In genomic region chr5:42648036-42648435, GRCh38 we compare ENCODE assay signal across 23 cellular contexts.
"Had no signal": no experiment of that assay in that cellular context is flagged by ENCODE, and none has a peak within 500 bp of the region (broad histone marks: within the 10 kb centered on the region; RNA-seq: fewer than 3 reads in every experiment).

No MANE protein-coding gene starts in this region.

- H3K4me2 ChIP-seq: PC-9 had no signal

- H3K27me3 ChIP-seq: Peyer's patch, SJCRH30 had no signal

- FAIRE-seq: HepG2 had no signal

- ATAC-seq: HepG2, Right ventricle myocardium inferior had no signal

- H3K9me3 ChIP-seq: Peyer's patch, SJCRH30 had no signal

- H2AFZ ChIP-seq: PC-9 had no signal

- H3K4me3 ChIP-seq: PC-9, Peyer's patch, SJCRH30, SK-N-MC had no signal

- H3K27ac ChIP-seq: PC-9, Peyer's patch, SJCRH30, SK-N-MC had no signal

- DNase-seq: IMR-90, Karpas-422, KG1, MM.1S, NCI-H1092 treated with DMSO at 0.1 percent for 48 hours, NCI-H1436, NCI-H187, NCI-H2029, NCI-H2081 treated with DMSO at 0.1 percent for 48 hours, NCI-H2171, NCI-H226, NCI-H446, NCI-H510A, NCI-H524 treated with DMSO at 0.1 percent for 48 hours, NCI-H69, NCI-H774, PC-9, Peyer's patch, SHP77 treated with DMSO at 0.1 percent for 48 hours, SJCRH30 had no signal

- H3K36me3 ChIP-seq: Peyer's patch, SJCRH30 had no signal

- H3K4me1 ChIP-seq: Peyer's patch, SJCRH30 had no signal
